Comparison of ENCODE assay signal across 8 cellular contexts in the genomic region with DNA sequence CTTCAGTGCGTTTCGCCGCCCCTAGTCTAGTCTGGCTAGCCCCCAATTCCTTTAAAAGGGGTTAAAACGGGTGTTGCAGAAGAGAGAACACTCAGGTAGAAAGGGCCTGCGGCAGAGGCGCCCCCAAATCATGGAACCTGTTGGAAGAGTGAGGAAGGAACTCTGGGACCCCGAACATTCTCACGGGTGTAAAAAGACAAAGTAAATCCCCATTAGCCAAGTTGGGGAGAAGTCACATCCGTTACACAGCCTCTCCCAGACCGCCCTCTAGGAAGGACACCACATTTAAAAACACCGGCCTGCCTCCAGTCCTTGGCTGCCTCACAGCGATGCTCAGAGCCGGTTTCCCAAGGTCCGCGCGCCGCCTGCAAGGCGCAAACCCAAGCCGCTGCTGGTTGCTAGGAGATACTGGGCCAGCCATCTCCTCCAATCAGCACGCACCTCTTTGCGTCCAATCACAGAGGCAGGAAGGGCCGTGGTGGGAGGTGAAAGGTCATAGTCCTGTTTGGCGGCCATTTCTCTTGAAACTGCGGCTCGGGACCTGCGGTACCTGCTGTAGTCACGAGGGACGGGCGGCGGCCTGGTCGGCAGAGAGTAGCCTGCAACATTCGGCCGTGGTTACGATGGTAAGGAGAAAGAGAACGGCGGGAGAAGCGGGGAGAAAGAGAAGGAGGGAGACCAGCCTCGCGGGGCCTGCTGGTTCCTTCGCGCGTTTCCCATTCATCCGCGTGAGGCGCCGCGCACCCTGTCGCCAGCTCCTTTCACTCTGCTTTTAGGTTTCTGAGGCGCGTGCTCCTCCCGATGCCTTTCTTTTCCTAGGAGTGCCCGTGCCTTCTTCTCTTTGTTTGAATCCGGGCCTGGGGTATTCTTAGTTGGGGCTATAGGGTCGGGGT. TPM values are rescaled to one million over a fixed set of nuclear protein-coding genes. Genes with fewer than 3 reads are reported as not detected.
DNase-seq lines count a peak whose midpoint lies in the region; ATAC-seq, FAIRE-seq and TF ChIP-seq lines count a peak whose summit lies in the region.

A gene (plus strand): TSS at position 502 of the 893 bp plus-strand sequence. CDS start 122 bp downstream, at position 624.

- H3K27ac Mint-ChIP-seq in brain: peak within 1 kb of the TSS in 3 of 5 experiments; percentile 4 to 15 (median 12)

- no peak for TF ChIP-seq EP300 in sigmoid colon (IDR thresholded peaks at IDR 0.05)

- no peaks in the 10 kb centered on the region for H3K27me3 ChIP-seq in A673 (replicated peaks; ENCODE audit: insufficient read depth, low read depth, low read length, poor library complexity)
- no peaks in the 10 kb centered on the region for H3K27me3 ChIP-seq in sigmoid colon

- H3K27ac ChIP-seq in A673 (ENCODE audit: low read depth, low read length, poor library complexity, severe bottlenecking): peak within 1 kb of the TSS; percentile 87
- H3K27ac ChIP-seq in sigmoid colon: peak within 1 kb of the TSS; percentile 74 to 81 (median 79)

- TF ChIP-seq CTCF in A673 (conservative IDR thresholded peaks at IDR 0.05; ENCODE audit: low read depth, low read length): no peak; the same call in 1 of the 2 replicates
- peak in 1 of 2 experiments; percentile 27 for TF ChIP-seq CTCF in brain (conservative IDR thresholded peaks at IDR 0.05)
- TF ChIP-seq CTCF in sigmoid colon (IDR thresholded peaks at IDR 0.05): no peak

- H3K4me1 ChIP-seq in A673 (ENCODE audit: insufficient read depth, low read length, poor library complexity, severe bottlenecking) (peaks cover 7% of the 10 kb centered on the region), sigmoid colon (peaks cover 0 to 22% (median 20%) of the 10 kb centered on the region in 4 donors)

- no peak for TF ChIP-seq POLR2A in sigmoid colon (IDR thresholded peaks at IDR 0.05)

- POLR2A ChIA-PET in A673 (lab: Charles Lee; ENCODE audit: low non-redundant PET): no interaction called here

- ATAC-seq in GM18858 (IDR thresholded peaks at IDR 0.05; ENCODE audit: unreplicated experiment): peak; percentile 97
- peak; percentile 99 for ATAC-seq in HG03066 (IDR thresholded peaks at IDR 0.05; ENCODE audit: low read depth, unreplicated experiment)

- H3K4me3 Mint-ChIP-seq in brain: no peak within 1 kb of the TSS

- H3K9me3 Mint-ChIP-seq in brain: peaks cover 4 to 21% (median 8%) of the 10 kb centered on the region in 5 experiments

- 1 to 2% methylated on average over 54 of the region's 54 CpGs for WGBS in sigmoid colon, 2 donors

- peaks cover 5% of the 10 kb centered on the region for H3K4me1 Mint-ChIP-seq in brain

- H3K27me3 Mint-ChIP-seq in brain: no peaks in the 10 kb centered on the region

- H3K36me3 ChIP-seq in A673 (ENCODE audit: insufficient read depth, low read length, poor library complexity, severe bottlenecking): peaks cover 33% of the 10 kb centered on the region
- H3K36me3 ChIP-seq in sigmoid colon: peaks cover 0 to 28% (median 14%) of the 10 kb centered on the region in 4 donors

- CTCF ChIA-PET in A673 (lab: Charles Lee): no interaction called here

- peak; percentile 53 for FAIRE-seq in TTC549 (lab: Jason Lieb, UNC)

- DNase-seq in A673 (ENCODE audit: low spot score): peak; percentile 98
- DNase-seq in NCI-H2107 treated with DMSO at 0.1 percent for 48 hours (lab: John Stamatoyannopoulos, UW; ENCODE audit: unreplicated experiment): peak; percentile 94
- DNase-seq in iPS DF 4.7 (ENCODE audit: extremely low read depth, low spot score): peak; percentile 98
- DNase-seq in sigmoid colon: peak; percentile 98

- BruUV-seq in A673 (replicated peaks; lab: Mats Ljungman, UMichigan): no TSS peak

- intact Hi-C loops in A673 (cut with micrococcal nuclease; ENCODE audit: unreplicated experiment): no loop called here
- intact Hi-C loops in sigmoid colon (cut with DNase I): loop anchor here (1.0 to 5.0 kb wide), 2 partner anchors 67 to 84 kb away; a partner anchor contains a TSS

- H3K36me3 Mint-ChIP-seq in brain: peaks cover 37% of the 10 kb centered on the region

- H3K9me3 ChIP-seq in A673 (ENCODE audit: low read depth, low read length, poor library complexity, severe bottlenecking) (peaks cover 8% of the 10 kb centered on the region), sigmoid colon (no peaks in the 10 kb centered on the region)

- peak within 1 kb of the TSS; percentile 80 for H3K4me3 ChIP-seq in A673 (ENCODE audit: low read depth, low read length, poor library complexity, severe bottlenecking)
- H3K4me3 ChIP-seq in sigmoid colon: peak within 1 kb of the TSS; percentile 66 to 79 (median 72)

RNA-seq across cellular contexts. Expression of the gene that starts here (rescaled TPM):
- total RNA-seq in A673 (2021) (57.7 and 71.4 TPM in 2 replicates), sigmoid colon (1 to 10 TPM; 3.0 to 9.0 (median 7.2) TPM)
- polyA plus RNA-seq in brain (ENCODE audit: insufficient read depth, low read depth, low replicate concordance) (34.6 TPM), sigmoid colon (10 to 100 TPM; 33.0 to 52.3 (median 43.9) TPM)

Comparison
In these comparisons a context has a peak if more than half of its experiments do, and no peak if none do; other contexts are left out.
1. Peak in every context shown above with its lines: DNase-seq, ATAC-seq, H3K4me3 ChIP-seq and H3K27ac ChIP-seq.